Comparison of ENCODE assay signal across 14 cellular contexts in genomic region chrX:48590203-48591103, GRCh38. TPM values are rescaled to one million over a fixed set of nuclear protein-coding genes. Genes with fewer than 3 reads are reported as not detected.
DNase-seq lines count a peak whose midpoint lies in the region; ATAC-seq and TF ChIP-seq lines count a peak whose summit lies in the region.
"Had no signal": no experiment of that assay in that cellular context is flagged by ENCODE, and none has a peak within 500 bp of the region (broad histone marks: within the 10 kb centered on the region; RNA-seq: fewer than 3 reads in every experiment).

No MANE protein-coding gene starts in this region.

- H3K27ac ChIP-seq in lung (ENCODE audit: low read depth in 1 of 2, low read length in 1 of 2): peak overlapping the region; percentile 74 to 88
- peak overlapping the region; percentile 17 to 57 (median 27) for H3K27ac ChIP-seq in thyroid gland
- H3K27ac ChIP-seq: SJCRH30 had no signal

- H3K4me3 Mint-ChIP-seq in activated CD4-positive, alpha-beta T cell treated with anti-CD3 and anti-CD28 coated beads, Interleukin-2, amount 10 ng/mL, durations not matched to agents 7 days and 5 days: no peak overlapping the region
- H3K4me3 Mint-ChIP-seq: activated naive CD4-positive, alpha-beta T cell treated with anti-CD3 and anti-CD28 coated beads for 36 hours; natural killer cell had no signal

- H3K27me3 Mint-ChIP-seq in activated CD4-positive, alpha-beta T cell treated with anti-CD3 and anti-CD28 coated beads, Interleukin-2, amount 10 ng/mL, durations not matched to agents 7 days and 5 days: no peaks in the 10 kb centered on the region

- H3K27me3 ChIP-seq in lung (ENCODE audit: control insufficient read depth, insufficient read depth) (no peaks in the 10 kb centered on the region), thyroid gland (no peaks in the 10 kb centered on the region)
- H3K27me3 ChIP-seq: SJCRH30, tibial nerve had no signal

- peak overlapping the region; percentile 54 for H3K27ac Mint-ChIP-seq in activated CD4-positive, alpha-beta T cell treated with anti-CD3 and anti-CD28 coated beads, Interleukin-2, amount 10 ng/mL, durations not matched to agents 7 days and 5 days
- H3K27ac Mint-ChIP-seq: activated naive CD4-positive, alpha-beta T cell treated with anti-CD3 and anti-CD28 coated beads for 36 hours; natural killer cell had no signal

- H3K36me3 ChIP-seq in lung (ENCODE audit: control insufficient read depth in 2 of 2, insufficient read depth in 2 of 2, low read length in 2 of 2) (no peaks in the 10 kb centered on the region), thyroid gland (no peaks in the 10 kb centered on the region)
- H3K36me3 ChIP-seq: SJCRH30, tibial nerve had no signal

- CTCF ChIA-PET in activated CD4-positive, alpha-beta T cell treated with anti-CD3 and anti-CD28 coated beads, Interleukin-2, amount 10 ng/mL, durations not matched to agents 7 days and 5 days (lab: Charles Lee): no interaction called here

- intact Hi-C loops in thyroid gland (cut with DNase I): no loop called here

- POLR2A ChIA-PET in activated CD4-positive, alpha-beta T cell treated with anti-CD3 and anti-CD28 coated beads, Interleukin-2, amount 10 ng/mL, durations not matched to agents 7 days and 5 days (lab: Charles Lee): no interaction called here

- no peaks in the 10 kb centered on the region for H3K36me3 Mint-ChIP-seq in activated CD4-positive, alpha-beta T cell treated with anti-CD3 and anti-CD28 coated beads, Interleukin-2, amount 10 ng/mL, durations not matched to agents 7 days and 5 days (ENCODE audit: low read depth)
- H3K36me3 Mint-ChIP-seq: natural killer cell had no signal

- 83 to 91% methylated on average over 19 to 21 of the region's 21 CpGs for WGBS in lung, 2 donors
- 90 to 91% methylated on average over 20 to 21 of the region's 21 CpGs for WGBS in thyroid gland, 2 donors

- peaks cover 0 to 7% of the 10 kb centered on the region in 2 donors for H3K4me1 ChIP-seq in lung (ENCODE audit: control insufficient read depth in 2 of 2, insufficient read depth in 2 of 2, low read length in 2 of 2)
- H3K4me1 ChIP-seq in thyroid gland: no peaks in the 10 kb centered on the region
- H3K4me1 ChIP-seq: Caco-2, SJCRH30, tibial nerve had no signal

- no peak for TF ChIP-seq POLR2A in thyroid gland (IDR thresholded peaks at IDR 0.05)

- H3K9me3 ChIP-seq in lung (ENCODE audit: control insufficient read depth in 2 of 2, insufficient read depth in 1 of 2, low read length in 1 of 2): no peaks in the 10 kb centered on the region
- H3K9me3 ChIP-seq in thyroid gland: no peaks in the 10 kb centered on the region
- H3K9me3 ChIP-seq: Caco-2, SJCRH30, tibial nerve had no signal

- H3K4me1 Mint-ChIP-seq in activated CD4-positive, alpha-beta T cell treated with anti-CD3 and anti-CD28 coated beads, Interleukin-2, amount 10 ng/mL, durations not matched to agents 7 days and 5 days: peaks cover 4% of the 10 kb centered on the region
- H3K4me1 Mint-ChIP-seq: natural killer cell had no signal

- H3K4me3 ChIP-seq in epithelial cell of esophagus (ENCODE audit: low read length): no peak overlapping the region
- H3K4me3 ChIP-seq in lung: no peak overlapping the region
- no peak overlapping the region for H3K4me3 ChIP-seq in thyroid gland (replicated peaks in 1 of 3)
- H3K4me3 ChIP-seq: SJCRH30, tibial nerve had no signal

- no peak for ATAC-seq in lung (ENCODE audit: insufficient read depth, low FRiP score)
- ATAC-seq in stimulated activated naive CD8-positive, alpha-beta T cell treated with anti-CD3 and anti-CD28 coated beads, Interleukin-15, Interleukin-2, amounts not matched to agents 100 U/mL and 50 U/mL, for 24 hours: no peak
- ATAC-seq: natural killer cell had no signal

- no peak for DNase-seq in activated CD4-positive, alpha-beta T cell treated with anti-CD3 and anti-CD28 coated beads, Interleukin-2, amount 10 ng/mL, durations not matched to agents 7 days and 5 days
- no peak for DNase-seq in activated CD4-positive, alpha-beta T cell treated with anti-CD3 and anti-CD28 coated beads for 48 hours
- DNase-seq in epithelial cell of esophagus (ENCODE audit: low read depth): peak; percentile 37
- DNase-seq in lung (ENCODE audit: low spot score): no peak
- DNase-seq in thyroid gland: no peak
- DNase-seq in NCI-H2196 treated with DMSO at 0.1 percent for 48 hours (lab: John Stamatoyannopoulos, UW; ENCODE audit: unreplicated experiment): no peak
- DNase-seq in activated gamma-delta T cell treated with Interleukin-2 at 50 U/mL for 16 hours: no peak
- no peak for DNase-seq in stimulated activated naive CD8-positive, alpha-beta T cell treated with anti-CD3 and anti-CD28 coated beads, Interleukin-15, Interleukin-2, amounts not matched to agents 100 U/mL and 50 U/mL, for 24 hours
- DNase-seq: activated naive CD4-positive, alpha-beta T cell treated with anti-CD3 and anti-CD28 coated beads for 36 hours; Caco-2; natural killer cell; NCI-H1694 treated with DMSO at 0.1 percent for 48 hours had no signal

- TF ChIP-seq CTCF in epithelial cell of esophagus (IDR thresholded peaks at IDR 0.05; ENCODE audit: insufficient read depth, low read depth, low read length, missing control alignments): no peak
- no peak for TF ChIP-seq CTCF in lung (IDR thresholded peaks at IDR 0.05; ENCODE audit: control extremely low read depth, extremely low read depth)
- no peak for TF ChIP-seq CTCF in thyroid gland (IDR thresholded peaks at IDR 0.05)

- no peaks in the 10 kb centered on the region for H3K9me3 Mint-ChIP-seq in activated CD4-positive, alpha-beta T cell treated with anti-CD3 and anti-CD28 coated beads, Interleukin-2, amount 10 ng/mL, durations not matched to agents 7 days and 5 days
- H3K9me3 Mint-ChIP-seq: activated naive CD4-positive, alpha-beta T cell treated with anti-CD3 and anti-CD28 coated beads for 36 hours; natural killer cell had no signal

RNA-seq across cellular contexts. Expression of gene WDR13, which starts 6.8 kb away (rescaled TPM):
- 10 to 100 TPM; 37.8 to 44.5 TPM for total RNA-seq in activated CD4-positive, alpha-beta T cell treated with anti-CD3 and anti-CD28 coated beads, Interleukin-2, amount 10 ng/mL, durations not matched to agents 7 days and 5 days
- total RNA-seq in lung (100 to 1,000 TPM in 1 of 2 donors, 10 to 100 TPM in 1; 50.7 to 182 TPM), thyroid gland (100 to 1,000 TPM; 134 to 181 (median 171) TPM)
- 100 to 1,000 TPM; 156 to 175 TPM for polyA plus RNA-seq in lung

RNA-seq across cellular contexts. Expression of gene RBM3, which starts 16.2 kb away (rescaled TPM):
- 100 to 1,000 TPM; 270 to 289 TPM for total RNA-seq in activated CD4-positive, alpha-beta T cell treated with anti-CD3 and anti-CD28 coated beads, Interleukin-2, amount 10 ng/mL, durations not matched to agents 7 days and 5 days
- total RNA-seq in lung (100 to 1,000 TPM; 117 to 346 TPM), thyroid gland (100 to 1,000 TPM; 122 to 250 (median 177) TPM)
- polyA plus RNA-seq in lung: 100 to 1,000 TPM; 211 to 223 TPM

RNA-seq across cellular contexts. Expression of gene TBC1D25, which starts 50.9 kb away (rescaled TPM):
- 10 to 100 TPM; 19.5 to 20.4 TPM for total RNA-seq in activated CD4-positive, alpha-beta T cell treated with anti-CD3 and anti-CD28 coated beads, Interleukin-2, amount 10 ng/mL, durations not matched to agents 7 days and 5 days
- total RNA-seq in lung (10 to 100 TPM in 1 of 2 donors, 1 to 10 TPM in 1; 8.2 to 15.2 TPM), thyroid gland (10 to 100 TPM in 3 of 4 donors, 1 to 10 TPM in 1; 9.4 to 16.5 (median 12.2) TPM)
- polyA plus RNA-seq in lung: 10 to 100 TPM in 1 of 2 donors, 1 to 10 TPM in 1; 5.6 to 12.1 TPM
